Comparison of ENCODE assay signal across 20 cellular contexts in the genomic region with DNA sequence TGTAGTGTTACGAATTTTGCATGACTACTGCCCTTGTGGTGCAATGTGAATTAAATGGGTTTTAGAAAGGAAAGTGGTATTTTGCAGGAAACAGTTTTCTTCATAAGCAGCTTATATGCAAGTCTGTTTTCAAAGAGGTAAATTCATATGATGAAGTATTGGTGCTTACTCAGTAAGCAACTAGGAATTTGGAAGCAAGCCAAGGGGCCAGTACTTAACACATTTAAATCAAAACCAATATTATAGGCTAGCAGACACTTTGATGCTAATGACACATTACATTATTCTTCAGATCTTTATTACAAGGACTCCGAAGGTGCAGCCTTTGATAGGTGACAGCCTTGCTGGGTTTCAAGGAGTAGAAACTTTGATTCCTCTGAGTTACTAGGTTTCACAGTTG. TPM values are rescaled to one million over a fixed set of nuclear protein-coding genes. Genes with fewer than 3 reads are reported as not detected.
DNase-seq lines count a peak whose midpoint lies in the region; ATAC-seq and TF ChIP-seq lines count a peak whose summit lies in the region.
"Had no signal": no experiment of that assay in that cellular context is flagged by ENCODE, and none has a peak within 500 bp of the region (broad histone marks: within the 10 kb centered on the region; RNA-seq: fewer than 3 reads in every experiment).

No MANE protein-coding gene starts in this region.

- H2BK15ac ChIP-seq in mesenchymal stem cell (ENCODE audit: low read depth, poor library complexity, severe bottlenecking): no peak overlapping the region

- intact Hi-C loops in esophagus muscularis mucosa (cut with DNase I): no loop called here

- no peaks in the 10 kb centered on the region for H3K79me1 ChIP-seq in mesenchymal stem cell (replicated peaks; ENCODE audit: low read length, poor library complexity, severe bottlenecking)

- H3K14ac ChIP-seq in mesenchymal stem cell (ENCODE audit: low read length in 2 of 2): no peak overlapping the region

- WGBS in mesenchymal stem cell: 88% methylated on average over 2 of the region's 2 CpGs
- 80% methylated on average over 2 of the region's 2 CpGs for WGBS in esophagus muscularis mucosa

- no peak for TF ChIP-seq POLR2A in esophagus muscularis mucosa (IDR thresholded peaks at IDR 0.05; ENCODE audit: low read depth)

- H2BK12ac ChIP-seq in mesenchymal stem cell (ENCODE audit: low read length in 2 of 2): no peak overlapping the region

- no peak overlapping the region for H2AFZ ChIP-seq in mesenchymal stem cell (ENCODE audit: low read depth, low read length)

- H3K27ac ChIP-seq in mesenchymal stem cell (ENCODE audit: low read length, poor library complexity, severe bottlenecking) (no peak overlapping the region), esophagus muscularis mucosa (replicated peaks in 1 of 4) (no peak overlapping the region)
- H3K27ac ChIP-seq: adrenal gland; BLaER1 treated with 17β-estradiol and CSF1 and Interleukin-3, amounts not matched to agents 10 nM and 100 nM; coronary artery; transverse colon had no signal

- H3K27me3 ChIP-seq in HAP-1 (ENCODE audit: low read depth): no peaks in the 10 kb centered on the region
- H3K27me3 ChIP-seq in mesenchymal stem cell (ENCODE audit: control insufficient read depth in 1 of 2, insufficient read depth in 1 of 2, low read length in 2 of 2): no peaks in the 10 kb centered on the region
- no peaks in the 10 kb centered on the region for H3K27me3 ChIP-seq in esophagus muscularis mucosa
- H3K27me3 ChIP-seq: adrenal gland; BLaER1 treated with 17β-estradiol and CSF1 and Interleukin-3, amounts not matched to agents 10 nM and 100 nM; MG63; transverse colon had no signal

- H3K4ac ChIP-seq in mesenchymal stem cell (ENCODE audit: low read depth in 1 of 2, low read length in 2 of 2): no peak overlapping the region

- H2BK5ac ChIP-seq in mesenchymal stem cell (ENCODE audit: low read depth, low read length, poor library complexity, severe bottlenecking): no peak overlapping the region

- H3K18ac ChIP-seq in mesenchymal stem cell (ENCODE audit: low read depth in 1 of 2, low read length in 2 of 2): no peak overlapping the region

- H4K8ac ChIP-seq in mesenchymal stem cell (ENCODE audit: low read length): no peak overlapping the region

- TF ChIP-seq CTCF in astrocyte of the cerebellum (IDR thresholded peaks at IDR 0.05; ENCODE audit: low read depth, low read length, missing control alignments) (no peak), esophagus muscularis mucosa (IDR thresholded peaks at IDR 0.05) (no peak)

- DNase-seq in HAP-1 (ENCODE audit: low spot score in 2 of 2) (peak; percentile 8 to 45), NCI-H2029 treated with DMSO at 0.1 percent for 48 hours (lab: John Stamatoyannopoulos, UW) (peak; percentile 50), astrocyte of the cerebellum (ENCODE audit: low read depth) (peak; percentile 26), mesenchymal stem cell (peak; percentile 24), OCI-M2 (lab: John Stamatoyannopoulos, UW; ENCODE audit: unreplicated experiment) (no peak), germinal center (ENCODE audit: low spot score) (no peak), esophagus muscularis mucosa (ENCODE audit: extremely low spot score) (no peak)
- DNase-seq: activated CD4-positive, alpha-beta T cell treated with anti-CD3 and anti-CD28 coated beads for 4 hours; activated T-cell treated with anti-CD3 and anti-CD28 coated beads, Interleukin-2, amount 50 U/mL, for 4 hours; adrenal gland; MG63; NCI-H524 treated with DMSO at 0.1 percent for 48 hours; nephron progenitor cell; right cardiac atrium; T-helper 2 cell; transverse colon had no signal

- no peak for ATAC-seq in HG03342 (IDR thresholded peaks at IDR 0.05; ENCODE audit: unreplicated experiment)
- ATAC-seq: activated T-cell treated with anti-CD3 and anti-CD28 coated beads, Interleukin-2, amount 50 U/mL, for 4 hours; esophagus mucosa; right cardiac atrium had no signal

- TF ChIP-seq EP300 in esophagus muscularis mucosa (IDR thresholded peaks at IDR 0.05): no peak

- no peak overlapping the region for H2AK5ac ChIP-seq in mesenchymal stem cell (ENCODE audit: low read length, severe bottlenecking)

- in situ Hi-C loops in HAP-1 (cut with MboI; ENCODE audit: low sequenced_read_pairs) (no loop called here), astrocyte of the cerebellum (cut with HindIII; ENCODE audit: low sequenced_read_pairs) (no loop called here)

- H3K4me3 ChIP-seq in HAP-1 (no peak overlapping the region), astrocyte of the cerebellum (ENCODE audit: low read depth, low read length) (no peak overlapping the region), mesenchymal stem cell (ENCODE audit: insufficient read depth in 1 of 2, low read depth in 1 of 2, low read length in 2 of 2) (no peak overlapping the region), esophagus muscularis mucosa (no peak overlapping the region)
- H3K4me3 ChIP-seq: adrenal gland; BLaER1 treated with 17β-estradiol and CSF1 and Interleukin-3, amounts not matched to agents 10 nM and 100 nM; coronary artery; MG63; transverse colon had no signal

- H3K9ac ChIP-seq in mesenchymal stem cell (ENCODE audit: low read length): no peak overlapping the region
- H3K9ac ChIP-seq: BLaER1 treated with 17β-estradiol and CSF1 and Interleukin-3, amounts not matched to agents 10 nM and 100 nM had no signal

- no peak overlapping the region for H3K23ac ChIP-seq in mesenchymal stem cell (ENCODE audit: low read length in 2 of 2)

- H3K4me1 ChIP-seq in HAP-1 (peaks cover 8% of the 10 kb centered on the region; the same call in 1 of the 2 replicates), mesenchymal stem cell (ENCODE audit: control insufficient read depth, insufficient read depth, low read depth, low read length) (peaks cover 3% of the 10 kb centered on the region), esophagus muscularis mucosa (no peaks in the 10 kb centered on the region)
- H3K4me1 ChIP-seq: transverse colon had no signal

- H3K4me2 ChIP-seq in mesenchymal stem cell (ENCODE audit: low read length, poor library complexity, severe bottlenecking): no peak overlapping the region
- H3K4me2 ChIP-seq: BLaER1 treated with 17β-estradiol and CSF1 and Interleukin-3, amounts not matched to agents 10 nM and 100 nM had no signal

- no peak overlapping the region for H4K91ac ChIP-seq in mesenchymal stem cell (ENCODE audit: low read length)

- no peak overlapping the region for H2BK120ac ChIP-seq in mesenchymal stem cell (ENCODE audit: low read depth, low read length)

- H3K36me3 ChIP-seq in HAP-1 (replicated peaks): no peaks in the 10 kb centered on the region
- no peaks in the 10 kb centered on the region for H3K36me3 ChIP-seq in mesenchymal stem cell (ENCODE audit: control insufficient read depth in 1 of 2, insufficient read depth in 2 of 2, low read depth in 1 of 2, low read length in 2 of 2)
- H3K36me3 ChIP-seq in esophagus muscularis mucosa: no peaks in the 10 kb centered on the region
- H3K36me3 ChIP-seq: adrenal gland; BLaER1 treated with 17β-estradiol and CSF1 and Interleukin-3, amounts not matched to agents 10 nM and 100 nM; MG63; transverse colon had no signal

- H3K9me3 ChIP-seq in HAP-1 (no peaks in the 10 kb centered on the region), mesenchymal stem cell (ENCODE audit: control insufficient read depth, low read length) (no peaks in the 10 kb centered on the region), esophagus muscularis mucosa (no peaks in the 10 kb centered on the region)
- H3K9me3 ChIP-seq: adrenal gland; BLaER1 treated with 17β-estradiol and CSF1 and Interleukin-3, amounts not matched to agents 10 nM and 100 nM; MG63; transverse colon had no signal

RNA-seq across cellular contexts. Expression of gene MGAT4C, which starts 23.1 kb away (rescaled TPM):
- 0.84 TPM for polyA plus RNA-seq in mesenchymal stem cell (2013, experiment 1 of 2)
- polyA plus RNA-seq in mesenchymal stem cell (2013, experiment 2 of 2): 1.1 TPM
- 1 to 10 TPM in 1 of 4 donors, under 1 TPM in 3; 0.19 to 2.5 (median 0.38) TPM for total RNA-seq in esophagus muscularis mucosa
- total RNA-seq: activated T-cell treated with anti-CD3 and anti-CD28 coated beads, Interleukin-2, amount 50 U/mL, for 4 hours; esophagus mucosa had no signal

Comparison
In these comparisons a context has a peak if more than half of its experiments do, and no peak if none do; other contexts are left out.
1. DNase-seq: peak in HAP-1 (2 of 2), NCI-H2029 treated with DMSO at 0.1 percent for 48 hours (single experiment), astrocyte of the cerebellum (single experiment) and mesenchymal stem cell (single experiment); none in OCI-M2 (single experiment), germinal center (single experiment) and esophagus muscularis mucosa (single experiment).